Comparison of ENCODE assay signal across 2 cellular contexts in genomic region chr7:12565873-12566272, GRCh38.
TF ChIP-seq lines count a peak whose summit lies in the region.

No MANE protein-coding gene starts in this region.

TF ChIP-seq in HepG2, 621 proteins besides CTCF, POLR2A, EP300 and RAD21:
- TF ChIP-seq ZNF629 (CRISPR knock-in tag; conservative IDR thresholded peaks at IDR 0.05) (0 out of 2 replicates have a peak, but pooled peaks have one; percentile 11), SMYD3 (CRISPR knock-in tag; IDR thresholded peaks at IDR 0.05) (no peak)
TF ChIP-seq in HepG2: peak in this region for 1.

TF ChIP-seq in K562, 482 proteins besides CTCF, POLR2A, EP300 and RAD21:
- TF ChIP-seq NCOR1 (IDR thresholded peaks at IDR 0.05) (no peak), ZNF696 (CRISPR knock-in tag; conservative IDR thresholded peaks at IDR 0.05) (no peak), ADNP (tag; IDR thresholded peaks at IDR 0.05) (peak; percentile 96), SMAD1 (IDR thresholded peaks at IDR 0.05; ENCODE audit: low read depth, low read length, partially characterized antibody) (no peak), GABPB1 (CRISPR knock-in tag; IDR thresholded peaks at IDR 0.05) (no peak), CREB3L1 (IDR thresholded peaks at IDR 0.05; ENCODE audit: borderline replicate concordance, low read depth) (no peak), AFF1 (IDR thresholded peaks at IDR 0.05; ENCODE audit: low read depth in 1 of 2, partially characterized antibody in 2 of 2) (no peak), PCBP1 (IDR thresholded peaks at IDR 0.05; ENCODE audit: low read depth, low read length, poor library complexity, severe bottlenecking) (no peak), PHF8 (IDR thresholded peaks at IDR 0.05; ENCODE audit: borderline replicate concordance, low read length) (no peak), ZNF217 (CRISPR knock-in tag; IDR thresholded peaks at IDR 0.05) (no peak), HOXB6 (CRISPR knock-in tag; IDR thresholded peaks at IDR 0.05; ENCODE audit: borderline replicate concordance) (no peak), SMARCE1 (IDR thresholded peaks at IDR 0.05) (no peak), XRCC4 (IDR thresholded peaks at IDR 0.05; ENCODE audit: extremely low read depth, insufficient read depth, insufficient read length) (no peak), MEIS2 (IDR thresholded peaks at IDR 0.05; ENCODE audit: partially characterized antibody) (no peak), POLR3A (IDR thresholded peaks at IDR 0.05; ENCODE audit: borderline replicate concordance, extremely low read depth, insufficient read depth, insufficient read length) (no peak), RBM25 (IDR thresholded peaks at IDR 0.05; ENCODE audit: low read depth, low read length, severe bottlenecking) (peak; percentile 88), FOXA3 (CRISPR knock-in tag; conservative IDR thresholded peaks at IDR 0.05 in 1 of 2, IDR thresholded peaks at IDR 0.05 in 1 of 2) (no peak), ZNF3 (CRISPR knock-in tag; IDR thresholded peaks at IDR 0.05) (0 out of 2 replicates have a peak, but pooled peaks have one; percentile 30), SAFB2 (IDR thresholded peaks at IDR 0.05; ENCODE audit: borderline replicate concordance, low read depth, low read length, severe bottlenecking) (no peak), GABPA (tag; conservative IDR thresholded peaks at IDR 0.05; ENCODE audit: low read depth) (no peak), WHSC1 (IDR thresholded peaks at IDR 0.05; ENCODE audit: low read length) (no peak), GTF2F1 (IDR thresholded peaks at IDR 0.05; ENCODE audit: low read depth, low read length) (no peak), BHLHE40 (IDR thresholded peaks at IDR 0.05; ENCODE audit: low read length) (no peak), THRB (CRISPR knock-in tag; conservative IDR thresholded peaks at IDR 0.05) (no peak), HMGN3 (IDR thresholded peaks at IDR 0.05; ENCODE audit: borderline replicate concordance, extremely low read depth, insufficient read length, low read depth, low read length) (no peak), ESRRA (IDR thresholded peaks at IDR 0.05; ENCODE audit: borderline replicate concordance, low read depth) (no peak), OTX1 (CRISPR knock-in tag; IDR thresholded peaks at IDR 0.05) (no peak), BCOR (IDR thresholded peaks at IDR 0.05) (peak; percentile 79), ZNF175 (CRISPR knock-in tag; IDR thresholded peaks at IDR 0.05; ENCODE audit: low read depth) (no peak), ERF (CRISPR knock-in tag; IDR thresholded peaks at IDR 0.05) (no peak), PML (IDR thresholded peaks at IDR 0.05; ENCODE audit: low read length) (no peak), NR0B1 (IDR thresholded peaks at IDR 0.05; ENCODE audit: partially characterized antibody) (no peak), ZBTB34 (CRISPR knock-in tag; IDR thresholded peaks at IDR 0.05) (no peak), NR2F6 (CRISPR knock-in tag; IDR thresholded peaks at IDR 0.05) (no peak), ZNF311 (CRISPR knock-in tag; IDR thresholded peaks at IDR 0.05) (no peak), SMARCA5 (IDR thresholded peaks at IDR 0.05) (peak; percentile 27; the same call in 1 of the 2 replicates), ZBTB9 (CRISPR knock-in tag; IDR thresholded peaks at IDR 0.05) (no peak), MYC (IDR thresholded peaks at IDR 0.05; ENCODE audit: low read depth, low read length) (no peak), MYC (CRISPR knock-in tag; IDR thresholded peaks at IDR 0.05; ENCODE audit: borderline replicate concordance, low read depth) (no peak), ZNF324 (CRISPR knock-in tag; IDR thresholded peaks at IDR 0.05) (no peak), ZNF77 (CRISPR knock-in tag; IDR thresholded peaks at IDR 0.05) (no peak), TFAM (CRISPR knock-in tag; conservative IDR thresholded peaks at IDR 0.05) (no peak), SLC30A9 (CRISPR knock-in tag; IDR thresholded peaks at IDR 0.05) (no peak), CHD2 (IDR thresholded peaks at IDR 0.05; ENCODE audit: low read depth, low read length) (no peak), ETV5 (CRISPR knock-in tag; IDR thresholded peaks at IDR 0.05; ENCODE audit: low read depth) (no peak), EHMT2 (IDR thresholded peaks at IDR 0.05) (no peak)
